In genomic region chr2:64311191-64311910, GRCh38 we compare ENCODE assay signal across 13 cellular contexts.
DNase-seq lines count a peak whose midpoint lies in the region; TF ChIP-seq lines count a peak whose summit lies in the region.
"Had no signal": no experiment of that assay in that cellular context is flagged by ENCODE, and none has a peak within 500 bp of the region (broad histone marks: within the 10 kb centered on the region; RNA-seq: fewer than 3 reads in every experiment).

No MANE protein-coding gene starts in this region.

- TF ChIP-seq CTCF in endodermal cell (conservative IDR thresholded peaks at IDR 0.05) (no peak), type B pancreatic cell (conservative IDR thresholded peaks at IDR 0.05) (no peak)

- H3K36me3 Mint-ChIP-seq in endodermal cell (ENCODE audit: low read depth) = no peaks in the 10 kb centered on the region
- no peaks in the 10 kb centered on the region for H3K36me3 Mint-ChIP-seq in type B pancreatic cell
- H3K36me3 Mint-ChIP-seq: CD14-positive monocyte had no signal

- no peak for DNase-seq in adipocyte (ENCODE audit: low read depth)
- DNase-seq in endodermal cell = peak; percentile 55
- DNase-seq in type B pancreatic cell (ENCODE audit: extremely low spot score, unreplicated experiment) = no peak
- DNase-seq in NCI-H146 treated with DMSO at 0.1 percent for 48 hours (lab: John Stamatoyannopoulos, UW; ENCODE audit: unreplicated experiment) = no peak
- DNase-seq in NCI-H2107 (lab: John Stamatoyannopoulos, UW) = no peak
- no peak for DNase-seq in NCI-H1436 (lab: John Stamatoyannopoulos, UW)
- DNase-seq: activated CD8-positive, alpha-beta T cell treated with anti-CD3 and anti-CD28 coated beads, Interleukin-2, amount 10 ng/mL, durations not matched to agents 7 days and 5 days; activated effector memory CD4-positive, alpha-beta T cell treated with Interleukin-2 at 50 U/mL for 16 hours; NCI-H345 had no signal

- H3K9me3 ChIP-seq in adipocyte (ENCODE audit: control insufficient read depth, low read length) (no peaks in the 10 kb centered on the region), endodermal cell (ENCODE audit: control insufficient read depth, low read length) (no peaks in the 10 kb centered on the region), neuron (ENCODE audit: low read length) (no peaks in the 10 kb centered on the region)

- H3K4me3 ChIP-seq in adipocyte (ENCODE audit: low read length) = peak overlapping the region; percentile 70
- H3K4me3 ChIP-seq in endodermal cell (ENCODE audit: low read length) = no peak overlapping the region
- H3K4me3 ChIP-seq in neuron (ENCODE audit: low read length) = no peak overlapping the region
- H3K4me3 ChIP-seq: lung had no signal

- H3K9ac ChIP-seq in adipocyte (ENCODE audit: low read length) (peak overlapping the region; percentile 45), endodermal cell (ENCODE audit: extremely low read depth, low read length, poor library complexity, severe bottlenecking) (no peak overlapping the region)
- H3K9ac ChIP-seq: parathyroid adenoma had no signal

- 93 to 94% methylated on average over 13 to 17 of the region's 17 CpGs for WGBS in endodermal cell (ENCODE audit: insufficient coverage in 1 of 2, insufficient read length in 1 of 2), 2 experiments

- H3K4me3 Mint-ChIP-seq in endodermal cell (no peak overlapping the region), type B pancreatic cell (no peak overlapping the region)
- H3K4me3 Mint-ChIP-seq: activated CD8-positive, alpha-beta T cell treated with anti-CD3 and anti-CD28 coated beads, Interleukin-2, amount 10 ng/mL, durations not matched to agents 7 days and 5 days had no signal

- H3K27me3 ChIP-seq in adipocyte (replicated peaks; ENCODE audit: control insufficient read depth, insufficient read depth, low read length) (peaks cover 9% of the 10 kb centered on the region), endodermal cell (ENCODE audit: control insufficient read depth, insufficient read depth, low read length, poor library complexity, severe bottlenecking) (no peaks in the 10 kb centered on the region), neuron (ENCODE audit: insufficient read depth, low read length) (no peaks in the 10 kb centered on the region)

- no peaks in the 10 kb centered on the region for H3K36me3 ChIP-seq in adipocyte (ENCODE audit: control insufficient read depth, insufficient read depth, low read length, severe bottlenecking)
- no peaks in the 10 kb centered on the region for H3K36me3 ChIP-seq in endodermal cell (ENCODE audit: control insufficient read depth, insufficient read depth, low read length)
- no peaks in the 10 kb centered on the region for H3K36me3 ChIP-seq in neuron (ENCODE audit: insufficient read depth, low read length)

- H3K4me1 ChIP-seq in adipocyte (ENCODE audit: control insufficient read depth, insufficient read depth, low read length) (peaks cover 19% of the 10 kb centered on the region), endodermal cell (ENCODE audit: control insufficient read depth, insufficient read depth, low read length) (peaks cover 8% of the 10 kb centered on the region), neuron (ENCODE audit: insufficient read depth, low read length) (peaks cover 15% of the 10 kb centered on the region)
- H3K4me1 ChIP-seq: parathyroid adenoma had no signal

- H3K27ac Mint-ChIP-seq in endodermal cell (no peak overlapping the region), type B pancreatic cell (peak overlapping the region; percentile 89)
- H3K27ac Mint-ChIP-seq: activated CD8-positive, alpha-beta T cell treated with anti-CD3 and anti-CD28 coated beads, Interleukin-2, amount 10 ng/mL, durations not matched to agents 7 days and 5 days had no signal

- peak overlapping the region; percentile 98 for H3K27ac ChIP-seq in endodermal cell (ENCODE audit: low read depth, low read length)
- H3K27ac ChIP-seq: parathyroid adenoma had no signal

- H3K9me3 Mint-ChIP-seq in endodermal cell (no peaks in the 10 kb centered on the region), type B pancreatic cell (peaks cover 6% of the 10 kb centered on the region)
- H3K9me3 Mint-ChIP-seq: CD14-positive monocyte had no signal

- peak overlapping the region; percentile 76 for H2AFZ ChIP-seq in neuron (ENCODE audit: low read depth, low read length)

- H3K4me1 Mint-ChIP-seq in endodermal cell (peaks cover 20% of the 10 kb centered on the region), type B pancreatic cell (ENCODE audit: unreplicated experiment) (peaks cover 35% of the 10 kb centered on the region)

- H3K27me3 Mint-ChIP-seq in endodermal cell (ENCODE audit: insufficient read depth) = peaks cover 4% of the 10 kb centered on the region
- no peaks in the 10 kb centered on the region for H3K27me3 Mint-ChIP-seq in type B pancreatic cell
